8 cellular contexts compared by ENCODE assay signal in the genomic region with DNA sequence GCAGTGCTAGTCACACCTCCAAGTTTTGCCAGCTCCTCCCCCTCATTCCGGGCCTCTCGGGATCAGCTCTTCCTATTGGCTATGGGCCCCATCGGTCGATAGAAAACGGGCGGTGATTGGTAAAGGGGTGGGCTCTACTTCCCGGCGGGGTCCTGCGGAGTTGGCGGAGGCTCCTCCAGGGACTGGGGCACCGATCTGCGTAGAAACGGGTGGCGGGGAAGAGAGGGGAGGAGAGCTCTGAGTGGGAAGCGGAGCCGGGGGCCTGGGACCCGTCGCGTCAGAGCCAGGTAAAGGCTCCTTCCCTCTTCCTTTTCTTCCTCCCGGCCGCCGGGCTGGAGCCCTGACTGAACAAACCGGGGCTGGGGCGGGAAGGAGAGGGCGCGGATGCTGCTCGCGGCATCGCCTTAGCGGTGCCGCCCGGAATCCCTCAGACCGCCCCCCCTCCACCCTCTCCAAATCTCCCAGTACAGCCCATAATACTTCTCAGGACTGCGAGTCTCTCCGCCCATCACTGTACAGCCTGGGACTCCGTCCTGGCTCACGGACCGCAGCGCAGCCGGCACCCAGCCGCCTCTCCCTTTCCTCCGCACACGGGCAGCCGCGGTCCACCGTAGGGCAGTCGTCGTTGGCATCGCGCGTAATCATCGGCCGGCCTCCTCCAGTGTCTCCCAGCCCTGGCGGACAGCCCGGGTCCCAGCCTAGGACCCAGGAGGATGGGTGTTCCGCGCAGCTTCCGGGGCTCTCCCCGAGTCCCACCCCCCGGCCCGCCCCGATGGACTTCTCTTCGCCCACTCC. TPM values are rescaled to one million over a fixed set of nuclear protein-coding genes. Genes with fewer than 3 reads are reported as not detected.
DNase-seq lines count a peak whose midpoint lies in the region; ATAC-seq lines count a peak whose summit lies in the region.
"Not testable (repeated sequence)": the region's sequence is repeated elsewhere in the genome, so short reads cannot be mapped to it uniquely, and the experiment has no call there.

A gene (plus strand): TSS at position 178 of the 795 bp plus-strand sequence. CDS start 2,430 bp downstream, outside the sequence.

- not testable (repeated sequence) for H3K36me3 ChIP-seq in neuron (ENCODE audit: insufficient read depth, low read length)

- H3K4me3 ChIP-seq in neuron (ENCODE audit: low read length) = peak within 1 kb of the TSS; percentile 54

- not testable (repeated sequence) for H3K4me1 ChIP-seq in neuron (ENCODE audit: insufficient read depth, low read length)

- DNase-seq in EL (peak; percentile 67), NCI-H187 (lab: John Stamatoyannopoulos, UW) (peak; percentile 28 to 57)
- DNase-seq in activated naive CD8-positive, alpha-beta T cell treated with anti-CD3 and anti-CD28 coated beads, Interleukin-2, amount 10 ng/mL, durations not matched to agents 7 days and 5 days = peak; percentile 76
- DNase-seq in glomerular endothelial cell (ENCODE audit: extremely low read depth, low read depth, low spot score) = not testable (repeated sequence)
- DNase-seq in stimulated activated naive B cell treated with anti-CD40 and anti-IgM and Interleukin-4, amounts not matched to agents 10 μg/mL and 1 μg/mL and 100 μg/mL, for 72 hours = peak; percentile 67

- POLR2A ChIA-PET in activated naive CD8-positive, alpha-beta T cell treated with anti-CD3 and anti-CD28 coated beads, Interleukin-2, amount 10 ng/mL, durations not matched to agents 7 days and 5 days (lab: Charles Lee) = not testable (repeated sequence)

- ATAC-seq in HG02763 (IDR thresholded peaks at IDR 0.05; ENCODE audit: unreplicated experiment) = peak; percentile 1
- ATAC-seq in activated naive CD8-positive, alpha-beta T cell treated with anti-CD3 and anti-CD28 coated beads, Interleukin-2, amount 10 ng/mL, durations not matched to agents 7 days and 5 days (ENCODE audit: low read depth) = peak; percentile 66
- ATAC-seq in stimulated activated naive B cell treated with anti-CD40 and anti-IgM and Interleukin-4, amounts not matched to agents 10 μg/mL and 1 μg/mL and 100 μg/mL, for 72 hours (replicated peaks) = peak; percentile 19

- peak within 1 kb of the TSS; percentile 93 for H3K4me3 Mint-ChIP-seq in activated naive CD8-positive, alpha-beta T cell treated with anti-CD3 and anti-CD28 coated beads, Interleukin-2, amount 10 ng/mL, durations not matched to agents 7 days and 5 days
- peak within 1 kb of the TSS; percentile 89 to 92 for H3K4me3 Mint-ChIP-seq in stimulated activated naive B cell treated with anti-CD40 and anti-IgM and Interleukin-4, amounts not matched to agents 10 μg/mL and 1 μg/mL and 100 μg/mL, for 72 hours

- H3K9me3 ChIP-seq in neuron (ENCODE audit: low read length) = not testable (repeated sequence)

- H3K27ac Mint-ChIP-seq in activated naive CD8-positive, alpha-beta T cell treated with anti-CD3 and anti-CD28 coated beads, Interleukin-2, amount 10 ng/mL, durations not matched to agents 7 days and 5 days = peak within 1 kb of the TSS; percentile 82
- peak within 1 kb of the TSS; percentile 84 for H3K27ac Mint-ChIP-seq in stimulated activated naive B cell treated with anti-CD40 and anti-IgM and Interleukin-4, amounts not matched to agents 10 μg/mL and 1 μg/mL and 100 μg/mL, for 72 hours

- intact Hi-C loops in T-helper 2 cell treated with Interferon-gamma antibody and Interleukin-4, amounts not matched to agents 100 ng/mL and 5 ng/mL, for 36 hours (cut with micrococcal nuclease) = not testable (repeated sequence)

- not testable (repeated sequence) for H3K4me1 Mint-ChIP-seq in activated naive CD8-positive, alpha-beta T cell treated with anti-CD3 and anti-CD28 coated beads, Interleukin-2, amount 10 ng/mL, durations not matched to agents 7 days and 5 days; stimulated activated naive B cell treated with anti-CD40 and anti-IgM and Interleukin-4, amounts not matched to agents 10 μg/mL and 1 μg/mL and 100 μg/mL, for 72 hours

- not testable (repeated sequence) for H3K9me3 Mint-ChIP-seq in activated naive CD8-positive, alpha-beta T cell treated with anti-CD3 and anti-CD28 coated beads, Interleukin-2, amount 10 ng/mL, durations not matched to agents 7 days and 5 days; stimulated activated naive B cell treated with anti-CD40 and anti-IgM and Interleukin-4, amounts not matched to agents 10 μg/mL and 1 μg/mL and 100 μg/mL, for 72 hours

- not testable (repeated sequence) for H3K27me3 Mint-ChIP-seq in activated naive CD8-positive, alpha-beta T cell treated with anti-CD3 and anti-CD28 coated beads, Interleukin-2, amount 10 ng/mL, durations not matched to agents 7 days and 5 days; stimulated activated naive B cell treated with anti-CD40 and anti-IgM and Interleukin-4, amounts not matched to agents 10 μg/mL and 1 μg/mL and 100 μg/mL, for 72 hours

- H2AFZ ChIP-seq in neuron (ENCODE audit: low read depth, low read length) = not testable (repeated sequence)

- not testable (repeated sequence) for H3K36me3 Mint-ChIP-seq in activated naive CD8-positive, alpha-beta T cell treated with anti-CD3 and anti-CD28 coated beads, Interleukin-2, amount 10 ng/mL, durations not matched to agents 7 days and 5 days; stimulated activated naive B cell treated with anti-CD40 and anti-IgM and Interleukin-4, amounts not matched to agents 10 μg/mL and 1 μg/mL and 100 μg/mL, for 72 hours

- H3K27me3 ChIP-seq in neuron (ENCODE audit: insufficient read depth, low read length) = not testable (repeated sequence)

RNA-seq across cellular contexts. Expression of the gene that starts here (rescaled TPM):
- 83.2 and 92.5 TPM in 2 replicates for total RNA-seq in T-helper 2 cell treated with Interferon-gamma antibody and Interleukin-4, amounts not matched to agents 100 ng/mL and 5 ng/mL, for 36 hours
- 10 to 100 TPM; 79.7 to 83.8 TPM for total RNA-seq in activated naive CD8-positive, alpha-beta T cell treated with anti-CD3 and anti-CD28 coated beads, Interleukin-2, amount 10 ng/mL, durations not matched to agents 7 days and 5 days
- total RNA-seq in glomerular endothelial cell = 83.5 and 120 TPM in 2 replicates

Comparison
In these comparisons a context has a peak if more than half of its experiments do, and no peak if none do; other contexts are left out.
1. ATAC-seq: peak in every context shown above with its lines; median percentile 66 in activated naive CD8-positive, alpha-beta T cell treated with anti-CD3 and anti-CD28 coated beads, Interleukin-2, amount 10 ng/mL, durations not matched to agents 7 days and 5 days; 19 in stimulated activated naive B cell treated with anti-CD40 and anti-IgM and Interleukin-4, amounts not matched to agents 10 μg/mL and 1 μg/mL and 100 μg/mL, for 72 hours; 1 in HG02763.